In the genomic region with DNA sequence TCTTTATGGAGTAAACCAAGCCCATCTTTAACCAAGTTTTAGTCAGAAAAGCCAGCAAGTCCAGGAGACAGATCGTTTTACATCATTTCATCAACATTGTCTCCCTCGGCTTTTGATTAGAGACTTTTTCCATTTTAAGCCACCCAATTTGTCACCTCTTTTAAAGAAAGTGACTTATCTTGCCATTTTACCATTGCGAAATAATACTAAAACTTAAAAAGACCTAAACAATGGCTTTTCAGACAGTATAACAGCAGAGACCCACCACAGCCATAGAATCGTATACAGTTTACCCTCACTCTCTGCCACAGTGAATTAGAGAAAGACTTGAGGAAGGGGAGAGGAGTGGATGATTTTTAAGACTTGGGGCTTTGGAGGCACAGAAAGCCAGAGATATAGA, we compare ENCODE assay signal across 16 cellular contexts.
A peak's percentile ranks its signal among the peaks of the same experiment; 100 is the strongest.
DNase-seq lines count a peak whose midpoint lies in the region; ATAC-seq and TF ChIP-seq lines count a peak whose summit lies in the region.
"Had no signal": no experiment of that assay in that cellular context is flagged by ENCODE, and none has a peak within 500 bp of the region (broad histone marks: within the 10 kb centered on the region; RNA-seq: fewer than 3 reads in every experiment).

No MANE protein-coding gene starts in this region.

- no peak for TF ChIP-seq RAD21 in IMR-90 (IDR thresholded peaks at IDR 0.05; ENCODE audit: low read length)

- H3K56ac ChIP-seq in IMR-90 (ENCODE audit: extremely low read depth, insufficient read depth, low read length): no peak overlapping the region

- in situ Hi-C loops in IMR-90 (cut with MboI; ENCODE audit: low sequenced_read_pairs): no loop called here

- H3K27ac ChIP-seq in IMR-90 (ENCODE audit: insufficient read depth, low read length) (no peak overlapping the region), endodermal cell (ENCODE audit: low read depth, low read length) (peak overlapping the region; percentile 40), neuronal stem cell (replicated peaks; ENCODE audit: low read length) (no peak overlapping the region)
- H3K27ac ChIP-seq: BLaER1, GM23248 had no signal

- H2AK5ac ChIP-seq in IMR-90 (ENCODE audit: low read depth, low read length) (no peak overlapping the region), neuronal stem cell (ENCODE audit: low read depth, low read length) (no peak overlapping the region)

- no peak overlapping the region for H3K4ac ChIP-seq in IMR-90 (ENCODE audit: low read depth, low read length)
- no peak overlapping the region for H3K4ac ChIP-seq in neuronal stem cell (ENCODE audit: low read length)

- CTCF ChIA-PET in IMR-90 (lab: Yijun Ruan, JAX): no interaction called here

- no peak overlapping the region for H2BK12ac ChIP-seq in neuronal stem cell (ENCODE audit: low read length)

- H3K4me1 Mint-ChIP-seq in brain: peaks cover 52% of the 10 kb centered on the region
- H3K4me1 Mint-ChIP-seq in endodermal cell: no peaks in the 10 kb centered on the region
- H3K4me1 Mint-ChIP-seq: CD14-positive monocyte; CD4-positive, alpha-beta memory T cell had no signal

- H2BK20ac ChIP-seq in IMR-90 (ENCODE audit: low read depth, low read length): no peak overlapping the region

- H4K8ac ChIP-seq in IMR-90 (ENCODE audit: low read depth in 2 of 2, low read length in 2 of 2) (no peak overlapping the region), neuronal stem cell (ENCODE audit: low read depth, low read length) (no peak overlapping the region)

- H4K20me1 ChIP-seq in IMR-90 (ENCODE audit: insufficient read depth, low read length): no peaks in the 10 kb centered on the region
- H4K20me1 ChIP-seq: BLaER1 had no signal

- H3K4me2 ChIP-seq in IMR-90 (ENCODE audit: low read depth, low read length) (no peak overlapping the region), neuronal stem cell (ENCODE audit: insufficient read depth, low read length, poor library complexity, severe bottlenecking) (no peak overlapping the region)
- H3K4me2 ChIP-seq: BLaER1 had no signal

- H3K4me1 ChIP-seq in IMR-90 (ENCODE audit: control insufficient read depth, insufficient read depth, low read length) (no peaks in the 10 kb centered on the region), endodermal cell (ENCODE audit: control insufficient read depth, insufficient read depth, low read length) (no peaks in the 10 kb centered on the region), neuronal stem cell (ENCODE audit: control insufficient read depth in 2 of 2, insufficient read depth in 1 of 2, low read depth in 1 of 2, low read length in 2 of 2) (peaks cover 0 to 10% of the 10 kb centered on the region in 2 donors)

- H2AK9ac ChIP-seq in IMR-90 (replicated peaks; ENCODE audit: low read depth, low read length, poor library complexity): no peak overlapping the region

- H3K14ac ChIP-seq in IMR-90 (replicated peaks; ENCODE audit: low read depth, low read length) (no peak overlapping the region), neuronal stem cell (ENCODE audit: low read length) (no peak overlapping the region)

- WGBS in IMR-90 (ENCODE audit: extremely low coverage in 2 of 2, insufficient read length in 1 of 2), 2 experiments: 20% methylated on average over 1 of the region's 4 CpGs; no CpG with 5 or more reads in 1 of the 2 experiments
- WGBS in endodermal cell (ENCODE audit: insufficient coverage in 1 of 2, insufficient read length in 1 of 2), 2 experiments: 83 to 96% methylated on average over 2 to 4 of the region's 4 CpGs
- WGBS in neuronal stem cell (ENCODE audit: extremely low coverage in 2 of 2, insufficient read length in 2 of 2, insufficient replicate concordance in 1 of 2), 2 donors: no CpG with 5 or more reads among the region's 4 CpGs

- H2BK120ac ChIP-seq in IMR-90 (ENCODE audit: low read depth, low read length) (no peak overlapping the region), neuronal stem cell (ENCODE audit: low read depth, low read length) (no peak overlapping the region)

- H3K27ac Mint-ChIP-seq in brain (peak overlapping the region in 3 of 5 experiments; percentile 66 to 92 (median 68)), endodermal cell (no peak overlapping the region)
- H3K27ac Mint-ChIP-seq: CD14-positive monocyte; CD4-positive, alpha-beta memory T cell had no signal

- no peak for ATAC-seq in IMR-90 (ENCODE audit: low read depth)
- ATAC-seq in HG03460 (IDR thresholded peaks at IDR 0.05; ENCODE audit: unreplicated experiment): no peak

- POLR2A ChIA-PET in IMR-90 (lab: Charles Lee; ENCODE audit: unreplicated experiment): no interaction called here

- H3K9me3 ChIP-seq in IMR-90 (ENCODE audit: control insufficient read depth, insufficient read depth, low read length) (peaks cover 17% of the 10 kb centered on the region), endodermal cell (ENCODE audit: control insufficient read depth, low read length) (no peaks in the 10 kb centered on the region), neuronal stem cell (replicated peaks in 1 of 2; ENCODE audit: control insufficient read depth in 2 of 2, insufficient read depth in 1 of 2, low read depth in 1 of 2, low read length in 2 of 2) (no peaks in the 10 kb centered on the region)

- H3K18ac ChIP-seq in IMR-90 (ENCODE audit: low read depth, low read length): no peak overlapping the region
- H3K18ac ChIP-seq in neuronal stem cell (ENCODE audit: low read length): no peak overlapping the region

- H3K36me3 ChIP-seq in IMR-90 (ENCODE audit: control insufficient read depth, insufficient read depth, low read length) (no peaks in the 10 kb centered on the region), endodermal cell (ENCODE audit: control insufficient read depth, insufficient read depth, low read length) (no peaks in the 10 kb centered on the region), neuronal stem cell (replicated peaks in 1 of 2; ENCODE audit: control insufficient read depth in 2 of 2, insufficient read depth in 2 of 2, low read length in 2 of 2) (no peaks in the 10 kb centered on the region)
- H3K36me3 ChIP-seq: BLaER1 had no signal

- TF ChIP-seq CTCF in IMR-90 (conservative IDR thresholded peaks at IDR 0.05; ENCODE audit: low read depth, low read length) (no peak), brain (conservative IDR thresholded peaks at IDR 0.05) (no peak), endodermal cell (conservative IDR thresholded peaks at IDR 0.05) (no peak)

- H3K23ac ChIP-seq in IMR-90 (ENCODE audit: low read depth, low read length) (no peak overlapping the region), neuronal stem cell (ENCODE audit: low read depth, low read length, poor library complexity) (no peak overlapping the region)

- DNase-seq in IMR-90 (no peak), endodermal cell (no peak), neuronal stem cell (ENCODE audit: low spot score) (no peak), foreskin melanocyte (no peak)
- DNase-seq in stimulated activated CD4-positive, alpha-beta T cell treated with anti-CD3 and anti-CD28 coated beads, Interleukin-12 subunit alpha, Interleukin-12 subunit beta, amount 100 ng/mL, for 4 hours: no peak
- DNase-seq: 8988T; CD4-positive, alpha-beta memory T cell; DMS153; DMS79; GDM1; GM23248; HCEC 1CT had no signal

- no peak overlapping the region for H3K4me3 ChIP-seq in IMR-90 (ENCODE audit: insufficient read depth, low read depth, low read length)
- no peak overlapping the region for H3K4me3 ChIP-seq in endodermal cell (ENCODE audit: low read length)
- no peak overlapping the region for H3K4me3 ChIP-seq in neuronal stem cell (ENCODE audit: low read length in 2 of 2)
- H3K4me3 ChIP-seq: BLaER1, GM23248 had no signal

- no peak overlapping the region for H4K5ac ChIP-seq in IMR-90 (ENCODE audit: low read depth, low read length)

- intact Hi-C loops in IMR-90 (cut with micrococcal nuclease): no loop called here

- BruUV-seq in IMR-90 (replicated peaks; lab: Mats Ljungman, UMichigan): no TSS peak

- H2BK15ac ChIP-seq in IMR-90 (ENCODE audit: low read depth, low read length): no peak overlapping the region
- no peak overlapping the region for H2BK15ac ChIP-seq in neuronal stem cell (ENCODE audit: low read length)

- H4K91ac ChIP-seq in IMR-90 (ENCODE audit: insufficient read depth, low read depth, low read length) (no peak overlapping the region), neuronal stem cell (ENCODE audit: low read depth, low read length, poor library complexity) (no peak overlapping the region)

- H3K9me1 ChIP-seq in IMR-90 (ENCODE audit: insufficient read depth, low read length): no peaks in the 10 kb centered on the region

- H3K9ac ChIP-seq in IMR-90 (ENCODE audit: low read depth, low read length): no peak overlapping the region
- no peak overlapping the region for H3K9ac ChIP-seq in endodermal cell (ENCODE audit: extremely low read depth, low read length, poor library complexity, severe bottlenecking)
- H3K9ac ChIP-seq in neuronal stem cell (ENCODE audit: low read depth, low read length, poor library complexity): no peak overlapping the region
- H3K9ac ChIP-seq: BLaER1, GM23248 had no signal

- H3K9me3 Mint-ChIP-seq in brain (peaks cover 0 to 9% (median 0%) of the 10 kb centered on the region in 5 experiments), endodermal cell (no peaks in the 10 kb centered on the region)

- H3K4me3 Mint-ChIP-seq in brain (no peak overlapping the region), endodermal cell (no peak overlapping the region)
- H3K4me3 Mint-ChIP-seq: CD14-positive monocyte; CD4-positive, alpha-beta memory T cell had no signal

- TF ChIP-seq POLR2A in IMR-90 (IDR thresholded peaks at IDR 0.05; ENCODE audit: low read depth, low read length): no peak

- H3K36me3 Mint-ChIP-seq in brain (no peaks in the 10 kb centered on the region), endodermal cell (ENCODE audit: low read depth) (no peaks in the 10 kb centered on the region)
- H3K36me3 Mint-ChIP-seq: CD14-positive monocyte; CD4-positive, alpha-beta memory T cell had no signal

- no peaks in the 10 kb centered on the region for H3K79me1 ChIP-seq in IMR-90 (ENCODE audit: low read depth in 1 of 2, low read length in 2 of 2)
- no peaks in the 10 kb centered on the region for H3K79me1 ChIP-seq in neuronal stem cell (ENCODE audit: low read depth, low read length)

- H3K27me3 ChIP-seq in IMR-90 (ENCODE audit: control insufficient read depth, insufficient read depth, low read length) (no peaks in the 10 kb centered on the region), endodermal cell (ENCODE audit: control insufficient read depth, insufficient read depth, low read length, poor library complexity, severe bottlenecking) (no peaks in the 10 kb centered on the region), neuronal stem cell (ENCODE audit: control insufficient read depth in 3 of 3, insufficient read depth in 3 of 3, low read depth in 1 of 3, low read length in 3 of 3) (no peaks in the 10 kb centered on the region)
- H3K27me3 ChIP-seq: BLaER1 had no signal

- dilution Hi-C loops in IMR-90 (cut with HindIII; ENCODE audit: low sequenced_read_pairs, unreplicated experiment): no loop called here

- H2BK5ac ChIP-seq in IMR-90 (ENCODE audit: low read depth, low read length, poor library complexity, severe bottlenecking) (no peak overlapping the region), neuronal stem cell (ENCODE audit: low read length) (no peak overlapping the region)

- no peak overlapping the region for H2AFZ ChIP-seq in IMR-90 (replicated peaks; ENCODE audit: low read length, poor library complexity)
- H2AFZ ChIP-seq in neuronal stem cell (ENCODE audit: low read length): peak overlapping the region; percentile 1
- H2AFZ ChIP-seq: GM23248 had no signal

- H3K27me3 Mint-ChIP-seq in brain (peaks cover 7% of the 10 kb centered on the region), endodermal cell (ENCODE audit: insufficient read depth) (no peaks in the 10 kb centered on the region)
